In the genomic region with DNA sequence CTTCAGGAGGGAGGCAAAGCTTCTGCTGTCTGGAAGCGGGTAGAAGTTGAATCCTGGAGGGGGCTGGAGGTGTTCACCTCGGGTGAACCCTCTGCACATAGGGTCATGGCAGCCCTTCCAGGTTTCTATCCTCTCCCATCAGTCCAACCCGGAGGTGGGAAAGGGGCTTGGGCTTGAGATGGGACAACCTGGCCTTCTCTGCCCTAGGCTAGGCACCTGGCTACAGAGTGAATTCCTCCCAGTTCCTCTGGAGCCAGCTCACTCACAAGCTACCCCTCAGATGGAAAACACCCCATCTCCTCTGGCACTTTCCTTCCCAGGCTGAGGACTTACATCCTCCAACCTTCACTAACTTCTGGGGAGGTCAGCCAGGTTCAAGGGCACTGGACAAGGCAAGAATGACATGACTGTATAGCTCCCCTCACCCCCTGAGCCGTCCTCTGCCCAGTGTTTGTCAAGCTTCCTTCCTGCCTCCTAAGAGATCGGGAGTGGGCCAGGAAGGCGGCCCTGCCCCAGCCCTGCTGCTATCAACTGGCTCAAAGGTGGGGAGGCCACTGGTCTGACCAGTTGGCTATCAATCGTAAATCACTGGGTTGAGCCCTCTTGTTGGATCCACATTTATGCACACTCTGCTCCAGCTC, we compare ENCODE assay signal across 18 cellular contexts.
"Had no signal": no experiment of that assay in that cellular context is flagged by ENCODE, and none has a peak within 500 bp of the region (broad histone marks: within the 10 kb centered on the region; RNA-seq: fewer than 3 reads in every experiment).

No MANE protein-coding gene starts in this region.

- H3K27ac Mint-ChIP-seq: endodermal cell; memory B cell; mesothelial cell of epicardium; natural killer cell treated with Interleukin-12 subunit alpha and Interleukin-12 subunit beta and Interleukin-15 and Interleukin-18, amount 100 ng/mL, for 72 hours; stimulated activated naive B cell treated with anti-CD40 and anti-IgM and Interleukin-4, amounts not matched to agents 10 μg/mL and 1 μg/mL and 100 μg/mL, for 72 hours; stimulated activated naive CD8-positive, alpha-beta T cell treated with anti-CD3 and anti-CD28 coated beads, Interleukin-15, amount 100 ng/mL, for 72 hours had no signal

- H3K27me3 Mint-ChIP-seq: natural killer cell treated with Interleukin-12 subunit alpha and Interleukin-12 subunit beta and Interleukin-15 and Interleukin-18, amount 100 ng/mL, for 72 hours had no signal

- DNase-seq: endodermal cell; erythroblast; hippocampal formation; lower lobe of right lung; occipital lobe; psoas muscle; retina; right lobe of liver; stimulated activated CD4-positive, alpha-beta T cell treated with anti-CD3 and anti-CD28 coated beads, Interleukin-2, amount 100 ng/mL, for 24 hours; stimulated activated CD4-positive, alpha-beta T cell treated with anti-CD3 and anti-CD28 coated beads, Interleukin-4, amount 100 ng/mL, for 4 hours; stimulated activated naive B cell treated with anti-CD40 and anti-IgM and Interleukin-4, amounts not matched to agents 10 μg/mL and 1 μg/mL and 100 μg/mL, for 72 hours; stimulated activated naive CD8-positive, alpha-beta T cell treated with anti-CD3 and anti-CD28 coated beads, Interleukin-15, amount 100 ng/mL, for 72 hours; testis; transverse colon had no signal

- H3K4me1 Mint-ChIP-seq: memory B cell; stimulated activated naive B cell treated with anti-CD40 and anti-IgM and Interleukin-4, amounts not matched to agents 10 μg/mL and 1 μg/mL and 100 μg/mL, for 72 hours; stimulated activated naive CD8-positive, alpha-beta T cell treated with anti-CD3 and anti-CD28 coated beads, Interleukin-15, amount 100 ng/mL, for 72 hours had no signal

- H3K36me3 Mint-ChIP-seq: memory B cell; mesothelial cell of epicardium; natural killer cell treated with Interleukin-12 subunit alpha and Interleukin-12 subunit beta and Interleukin-15 and Interleukin-18, amount 100 ng/mL, for 72 hours; neural progenitor cell; stimulated activated naive B cell treated with anti-CD40 and anti-IgM and Interleukin-4, amounts not matched to agents 10 μg/mL and 1 μg/mL and 100 μg/mL, for 72 hours had no signal

- H3K9me3 Mint-ChIP-seq: natural killer cell treated with Interleukin-12 subunit alpha and Interleukin-12 subunit beta and Interleukin-15 and Interleukin-18, amount 100 ng/mL, for 72 hours; stimulated activated naive CD8-positive, alpha-beta T cell treated with anti-CD3 and anti-CD28 coated beads, Interleukin-15, amount 100 ng/mL, for 72 hours had no signal

- H3K4me3 Mint-ChIP-seq: endodermal cell; memory B cell; mesothelial cell of epicardium; natural killer cell treated with Interleukin-12 subunit alpha and Interleukin-12 subunit beta and Interleukin-15 and Interleukin-18, amount 100 ng/mL, for 72 hours; neural progenitor cell; stimulated activated naive B cell treated with anti-CD40 and anti-IgM and Interleukin-4, amounts not matched to agents 10 μg/mL and 1 μg/mL and 100 μg/mL, for 72 hours; stimulated activated naive CD8-positive, alpha-beta T cell treated with anti-CD3 and anti-CD28 coated beads, Interleukin-15, amount 100 ng/mL, for 72 hours had no signal
